Comparison of ENCODE assay signal across 34 cellular contexts in the genomic region with DNA sequence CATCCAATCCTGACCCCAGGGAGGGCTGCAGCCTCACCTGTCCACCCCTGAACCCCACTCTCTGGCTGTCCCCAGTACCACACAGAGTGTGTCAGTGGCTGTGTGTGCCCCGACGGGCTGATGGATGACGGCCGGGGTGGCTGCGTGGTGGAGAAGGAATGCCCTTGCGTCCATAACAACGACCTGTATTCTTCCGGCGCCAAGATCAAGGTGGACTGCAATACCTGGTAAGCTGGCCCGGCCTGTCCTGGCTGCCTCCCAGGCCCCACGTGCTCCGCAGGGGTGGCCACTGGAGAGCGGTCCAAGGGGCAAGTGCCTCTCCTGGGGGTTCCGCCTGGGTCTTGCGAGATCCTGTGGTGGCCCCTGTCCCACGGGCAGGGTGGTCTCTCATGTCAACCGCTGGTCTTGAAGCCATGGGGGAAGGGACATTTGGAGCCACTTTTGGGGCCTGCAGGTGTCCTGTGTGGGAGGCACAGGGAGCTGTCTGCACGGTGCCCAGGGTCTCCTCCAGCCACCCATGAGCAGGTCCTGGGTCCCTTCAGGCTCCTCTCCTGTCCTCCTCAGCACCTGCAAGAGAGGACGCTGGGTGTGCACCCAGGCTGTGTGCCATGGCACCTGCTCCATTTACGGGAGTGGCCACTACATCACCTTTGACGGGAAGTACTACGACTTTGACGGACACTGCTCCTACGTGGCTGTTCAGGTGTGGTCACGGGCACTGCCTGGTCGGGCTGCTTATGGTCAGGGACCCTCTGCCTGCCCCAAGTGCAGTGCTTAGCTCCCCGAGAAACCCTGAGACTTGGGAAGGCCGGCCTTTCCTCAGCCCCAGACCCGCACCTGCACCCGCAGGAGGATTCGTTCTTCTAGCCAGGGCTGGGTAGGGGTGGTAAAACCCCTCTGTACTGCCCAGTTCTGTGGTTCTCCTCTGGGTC. TPM values are rescaled to one million over a fixed set of nuclear protein-coding genes. Genes with fewer than 3 reads are reported as not detected.
DNase-seq lines count a peak whose midpoint lies in the region; ATAC-seq, FAIRE-seq and TF ChIP-seq lines count a peak whose summit lies in the region.
"Had no signal": no experiment of that assay in that cellular context is flagged by ENCODE, and none has a peak within 500 bp of the region (broad histone marks: within the 10 kb centered on the region; RNA-seq: fewer than 3 reads in every experiment).

No MANE protein-coding gene starts in this region.

- H3K36me3 Mint-ChIP-seq in T-helper 17 cell (ENCODE audit: low read depth) (no peaks in the 10 kb centered on the region), glutamatergic neuron (ENCODE audit: unreplicated experiment) (no peaks in the 10 kb centered on the region)
- H3K36me3 Mint-ChIP-seq: brain, immature natural killer cell had no signal

- no peaks in the 10 kb centered on the region for H3K4me1 ChIP-seq in lower lobe of right lung
- no peaks in the 10 kb centered on the region for H3K4me1 ChIP-seq in sigmoid colon
- H3K4me1 ChIP-seq: BLaER1 treated with 17β-estradiol and CSF1 and Interleukin-3, amounts not matched to agents 10 nM and 100 nM; gastroesophageal sphincter; left lung; transverse colon had no signal

- H3K27ac ChIP-seq in lower lobe of right lung (no peak overlapping the region), sigmoid colon (no peak overlapping the region)
- H3K27ac ChIP-seq: BLaER1 treated with 17β-estradiol and CSF1 and Interleukin-3, amounts not matched to agents 10 nM and 100 nM; gastroesophageal sphincter; HL-60; left lung; SK-N-MC; transverse colon had no signal

- WGBS in sigmoid colon, 2 donors = 70 to 86% methylated on average over 31 of the region's 31 CpGs

- H3K36me3 ChIP-seq in lower lobe of right lung (no peaks in the 10 kb centered on the region), sigmoid colon (no peaks in the 10 kb centered on the region)
- H3K36me3 ChIP-seq: BLaER1 treated with 17β-estradiol and CSF1 and Interleukin-3, amounts not matched to agents 10 nM and 100 nM; gastroesophageal sphincter; left lung; transverse colon had no signal

- H3K9me3 ChIP-seq in T-helper 17 cell (ENCODE audit: control insufficient read depth, low read length, poor library complexity, severe bottlenecking) (no peaks in the 10 kb centered on the region), lower lobe of right lung (no peaks in the 10 kb centered on the region), sigmoid colon (no peaks in the 10 kb centered on the region)
- H3K9me3 ChIP-seq: gastroesophageal sphincter, left lung, transverse colon had no signal

- no peak for TF ChIP-seq POLR2A in sigmoid colon (IDR thresholded peaks at IDR 0.05)

- TF ChIP-seq EP300 in sigmoid colon (IDR thresholded peaks at IDR 0.05) = no peak

- H3K4me3 Mint-ChIP-seq in T-helper 17 cell (no peak overlapping the region), glutamatergic neuron (ENCODE audit: unreplicated experiment) (no peak overlapping the region)
- H3K4me3 Mint-ChIP-seq: activated CD8-positive, alpha-beta T cell treated with anti-CD3 and anti-CD28 coated beads, Interleukin-2, amount 10 ng/mL, durations not matched to agents 7 days and 5 days; brain; immature natural killer cell; T-helper 1 cell treated with Interleukin-12 subunit alpha and Interleukin-12 subunit beta and Interleukin-4 antibody, amounts not matched to agents 30 μg/mL and 1 μg/mL, for 36 hours had no signal

- H3K4me3 ChIP-seq in lower lobe of right lung (no peak overlapping the region), sigmoid colon (no peak overlapping the region)
- H3K4me3 ChIP-seq: BLaER1 treated with 17β-estradiol and CSF1 and Interleukin-3, amounts not matched to agents 10 nM and 100 nM; gastroesophageal sphincter; left lung; SK-N-MC; transverse colon had no signal

- no peak overlapping the region for H3K27ac Mint-ChIP-seq in T-helper 17 cell
- no peak overlapping the region for H3K27ac Mint-ChIP-seq in glutamatergic neuron (ENCODE audit: unreplicated experiment)
- H3K27ac Mint-ChIP-seq: activated CD8-positive, alpha-beta T cell treated with anti-CD3 and anti-CD28 coated beads, Interleukin-2, amount 10 ng/mL, durations not matched to agents 7 days and 5 days; brain; immature natural killer cell; T-helper 1 cell treated with Interleukin-12 subunit alpha and Interleukin-12 subunit beta and Interleukin-4 antibody, amounts not matched to agents 30 μg/mL and 1 μg/mL, for 36 hours had no signal

- peaks cover 5% of the 10 kb centered on the region for H3K27me3 ChIP-seq in lower lobe of right lung (ENCODE audit: low read depth)
- peaks cover 0 to 4% (median 0%) of the 10 kb centered on the region in 3 donors for H3K27me3 ChIP-seq in sigmoid colon
- H3K27me3 ChIP-seq: BLaER1 treated with 17β-estradiol and CSF1 and Interleukin-3, amounts not matched to agents 10 nM and 100 nM had no signal

- H3K4me1 Mint-ChIP-seq in T-helper 17 cell = no peaks in the 10 kb centered on the region
- no peaks in the 10 kb centered on the region for H3K4me1 Mint-ChIP-seq in glutamatergic neuron (ENCODE audit: low read depth, unreplicated experiment)
- H3K4me1 Mint-ChIP-seq: brain had no signal

- DNase-seq in T-helper 17 cell = peak in 2 of 3 donors; percentile 3 to 6
- peak; percentile 11 for DNase-seq in glutamatergic neuron
- DNase-seq in lower lobe of right lung = peak; percentile 41
- peak; percentile 53 for DNase-seq in sigmoid colon
- no peak for DNase-seq in RCC 7860 (ENCODE audit: low spot score)
- DNase-seq: activated CD8-positive, alpha-beta T cell treated with anti-CD3 and anti-CD28 coated beads, Interleukin-2, amount 10 ng/mL, durations not matched to agents 7 days and 5 days; activated T-cell treated with anti-CD3 and anti-CD28 coated beads for 4 hours; COR-L47; DMS79 treated with DMSO at 0.1 percent for 48 hours; HCEC 1CT; hippocampal formation; immature natural killer cell; Kasumi-1; NCI-H146; NCI-H446 treated with DMSO at 0.1 percent for 48 hours; NCI-H82; RPMI8226; small intestine; stimulated activated CD4-positive, alpha-beta T cell treated with anti-CD3 and anti-CD28 coated beads, Interleukin-2, amount 100 ng/mL, for 24 hours; transverse colon had no signal

- intact Hi-C loops in lower lobe of right lung (cut with DNase I) (no loop called here), sigmoid colon (cut with DNase I) (no loop called here)

- ATAC-seq in T-helper 17 cell = no peak
- no peak for ATAC-seq in lower lobe of right lung
- ATAC-seq in GM18907 (IDR thresholded peaks at IDR 0.05; ENCODE audit: unreplicated experiment) = no peak
- ATAC-seq in GM19023 (IDR thresholded peaks at IDR 0.05; ENCODE audit: unreplicated experiment) = no peak
- ATAC-seq: activated CD8-positive, alpha-beta T cell treated with anti-CD3 and anti-CD28 coated beads, Interleukin-2, amount 10 ng/mL, durations not matched to agents 7 days and 5 days; gastroesophageal sphincter; left lung had no signal

- H3K27me3 Mint-ChIP-seq in T-helper 17 cell (peaks cover 4% of the 10 kb centered on the region), glutamatergic neuron (ENCODE audit: unreplicated experiment) (no peaks in the 10 kb centered on the region)

- peaks cover 5% of the 10 kb centered on the region for H3K9me3 Mint-ChIP-seq in glutamatergic neuron (ENCODE audit: unreplicated experiment)
- H3K9me3 Mint-ChIP-seq: immature natural killer cell had no signal

- FAIRE-seq in RCC 7860 (lab: Jason Lieb, UNC) = no peak
- FAIRE-seq: endothelial cell of umbilical vein, GM18507, small intestine had no signal

- TF ChIP-seq CTCF in glutamatergic neuron (IDR thresholded peaks at IDR 0.05; ENCODE audit: partially characterized antibody, unreplicated experiment) (no peak), lower lobe of right lung (IDR thresholded peaks at IDR 0.05) (no peak), sigmoid colon (IDR thresholded peaks at IDR 0.05) (no peak)

RNA-seq across cellular contexts. Expression of a gene that starts 11.8 kb away (rescaled TPM):
- total RNA-seq in T-helper 17 cell (not detected), glutamatergic neuron (ENCODE audit: unreplicated experiment) (not detected), lower lobe of right lung (not detected), sigmoid colon (1 to 10 TPM in 3 of 4 donors, not detected in 1; 2.5 to 8.0 (median 2.9) TPM)
- polyA plus RNA-seq in sigmoid colon = 100 to 1,000 TPM in 1 of 3 donors, 10 to 100 TPM in 2; 22.8 to 248 (median 40.2) TPM
- total RNA-seq: activated CD8-positive, alpha-beta T cell treated with anti-CD3 and anti-CD28 coated beads, Interleukin-2, amount 10 ng/mL, durations not matched to agents 7 days and 5 days; endothelial cell of umbilical vein; fibroblast of lung; left lung; pulmonary artery endothelial cell had no signal
- polyA plus RNA-seq: endothelial cell of umbilical vein, fibroblast of lung, immature natural killer cell, neural cell had no signal

RNA-seq across cellular contexts. Expression of a gene that starts 49.9 kb away (rescaled TPM):
- not detected for total RNA-seq in T-helper 17 cell
- total RNA-seq in glutamatergic neuron (ENCODE audit: unreplicated experiment) = not detected
- 0.09 TPM for total RNA-seq in lower lobe of right lung
- total RNA-seq in sigmoid colon = not detected
- under 1 TPM in 2 of 3 donors, not detected in 1; under 0.01 to 0.04 TPM for polyA plus RNA-seq in sigmoid colon
- total RNA-seq: activated CD8-positive, alpha-beta T cell treated with anti-CD3 and anti-CD28 coated beads, Interleukin-2, amount 10 ng/mL, durations not matched to agents 7 days and 5 days; endothelial cell of umbilical vein; fibroblast of lung; left lung; pulmonary artery endothelial cell; transverse colon had no signal
- polyA plus RNA-seq: endothelial cell of umbilical vein, fibroblast of lung, immature natural killer cell, neural cell had no signal
